ENCODE assay signal across 19 cellular contexts in genomic region chr10:131547129-131547799, GRCh38.
"Had no signal": no experiment of that assay in that cellular context is flagged by ENCODE, and none has a peak within 500 bp of the region (broad histone marks: within the 10 kb centered on the region; RNA-seq: fewer than 3 reads in every experiment).

No MANE protein-coding gene starts in this region.

- H3K36me3 Mint-ChIP-seq: memory B cell, naive B cell had no signal

- H3K9ac ChIP-seq: parathyroid adenoma had no signal

- H3K9me3 Mint-ChIP-seq: memory B cell; nephron; stimulated activated naive CD8-positive, alpha-beta T cell treated with anti-CD3 and anti-CD28 coated beads, Interleukin-15, Interleukin-2, amounts not matched to agents 100 ng/mL and 50 ng/mL, for 24 hours had no signal

- H3K27me3 ChIP-seq: colonic mucosa had no signal

- H3K27me3 Mint-ChIP-seq: memory B cell; stimulated activated naive CD8-positive, alpha-beta T cell treated with anti-CD3 and anti-CD28 coated beads, Interleukin-15, Interleukin-2, amounts not matched to agents 100 ng/mL and 50 ng/mL, for 24 hours had no signal

- ATAC-seq: gastrocnemius medialis, left cardiac atrium had no signal

- H3K4me3 Mint-ChIP-seq: memory B cell; naive B cell; nephron; stimulated activated naive CD8-positive, alpha-beta T cell treated with anti-CD3 and anti-CD28 coated beads, Interleukin-15, Interleukin-2, amounts not matched to agents 100 ng/mL and 50 ng/mL, for 24 hours had no signal

- H3K9me3 ChIP-seq: colonic mucosa, esophagus muscularis mucosa, gastrocnemius medialis, left ventricle myocardium inferior, lower lobe of right lung, tibial artery had no signal

- DNase-seq: caudate nucleus; colonic mucosa; dorsolateral prefrontal cortex; effector memory CD4-positive, alpha-beta T cell; gastrocnemius medialis; left cardiac atrium; left ventricle myocardium inferior; lower lobe of right lung; naive B cell; occipital lobe; small intestine; stimulated activated CD4-positive, alpha-beta T cell treated with anti-CD3 and anti-CD28 coated beads, Interleukin-2, amount 100 ng/mL, for 48 hours; tibial artery had no signal

- H3K27ac Mint-ChIP-seq: memory B cell; naive B cell; nephron; stimulated activated naive CD8-positive, alpha-beta T cell treated with anti-CD3 and anti-CD28 coated beads, Interleukin-15, Interleukin-2, amounts not matched to agents 100 ng/mL and 50 ng/mL, for 24 hours had no signal

- H3K4me1 ChIP-seq: colonic mucosa, esophagus muscularis mucosa, gastrocnemius medialis, left ventricle myocardium inferior, lower lobe of right lung, parathyroid adenoma, tibial artery had no signal

- H3K4me3 ChIP-seq: colonic mucosa, dorsolateral prefrontal cortex, esophagus muscularis mucosa, gastrocnemius medialis, left ventricle myocardium inferior, lower lobe of right lung, tibial artery had no signal

- H3K36me3 ChIP-seq: colonic mucosa, esophagus muscularis mucosa, gastrocnemius medialis, left ventricle myocardium inferior, lower lobe of right lung, tibial artery had no signal

- H3K27ac ChIP-seq: colonic mucosa, dorsolateral prefrontal cortex, epithelial cell of prostate, esophagus muscularis mucosa, gastrocnemius medialis, left ventricle myocardium inferior, lower lobe of right lung, parathyroid adenoma, tibial artery had no signal

- H3K4me1 Mint-ChIP-seq: memory B cell, naive B cell, nephron had no signal
